1 cellular context compared by ENCODE assay signal in the genomic region with DNA sequence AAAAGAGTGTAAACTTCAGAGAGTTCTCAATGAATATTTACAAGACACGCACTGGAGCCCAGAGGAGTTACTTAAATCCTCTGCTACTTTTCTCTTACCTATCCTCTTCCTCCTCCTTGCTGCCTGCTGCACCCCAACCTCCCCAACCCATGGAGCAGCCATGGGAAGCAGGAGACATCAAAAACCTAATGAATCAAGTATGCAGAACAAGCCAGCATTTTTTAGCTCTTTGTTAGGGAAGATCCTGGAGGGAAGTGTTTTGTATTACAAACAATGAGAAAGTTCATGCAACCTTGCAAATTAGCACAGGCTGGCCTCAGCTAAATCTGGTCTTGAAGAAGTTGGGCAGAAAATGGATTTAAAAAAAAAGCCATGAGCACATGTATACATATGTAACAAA.
TF ChIP-seq lines count a peak whose summit lies in the region.

No MANE protein-coding gene starts in this region.

TF ChIP-seq in WTC11, 78 proteins besides CTCF, POLR2A, EP300 and RAD21 (continued from another document):
- TF ChIP-seq, protein P1, sequence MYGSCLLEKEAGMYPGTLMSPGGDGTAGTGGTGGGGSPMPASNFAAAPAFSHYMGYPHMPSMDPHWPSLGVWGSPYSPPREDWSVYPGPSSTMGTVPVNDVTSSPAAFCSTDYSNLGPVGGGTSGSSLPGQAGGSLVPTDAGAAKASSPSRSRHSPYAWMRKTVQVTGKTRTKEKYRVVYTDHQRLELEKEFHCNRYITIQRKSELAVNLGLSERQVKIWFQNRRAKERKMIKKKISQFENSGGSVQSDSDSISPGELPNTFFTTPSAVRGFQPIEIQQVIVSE (CRISPR knock-in tag; IDR thresholded peaks at IDR 0.05; ENCODE audit: borderline replicate concordance), result no peak
- TF ChIP-seq, protein P2, sequence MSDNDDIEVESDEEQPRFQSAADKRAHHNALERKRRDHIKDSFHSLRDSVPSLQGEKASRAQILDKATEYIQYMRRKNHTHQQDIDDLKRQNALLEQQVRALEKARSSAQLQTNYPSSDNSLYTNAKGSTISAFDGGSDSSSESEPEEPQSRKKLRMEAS (CRISPR knock-in tag; IDR thresholded peaks at IDR 0.05), result no peak
- TF ChIP-seq, protein P3, sequence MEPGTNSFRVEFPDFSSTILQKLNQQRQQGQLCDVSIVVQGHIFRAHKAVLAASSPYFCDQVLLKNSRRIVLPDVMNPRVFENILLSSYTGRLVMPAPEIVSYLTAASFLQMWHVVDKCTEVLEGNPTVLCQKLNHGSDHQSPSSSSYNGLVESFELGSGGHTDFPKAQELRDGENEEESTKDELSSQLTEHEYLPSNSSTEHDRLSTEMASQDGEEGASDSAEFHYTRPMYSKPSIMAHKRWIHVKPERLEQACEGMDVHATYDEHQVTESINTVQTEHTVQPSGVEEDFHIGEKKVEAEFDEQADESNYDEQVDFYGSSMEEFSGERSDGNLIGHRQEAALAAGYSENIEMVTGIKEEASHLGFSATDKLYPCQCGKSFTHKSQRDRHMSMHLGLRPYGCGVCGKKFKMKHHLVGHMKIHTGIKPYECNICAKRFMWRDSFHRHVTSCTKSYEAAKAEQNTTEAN (CRISPR knock-in tag; IDR thresholded peaks at IDR 0.05), result no peak
- TF ChIP-seq, protein P4, sequence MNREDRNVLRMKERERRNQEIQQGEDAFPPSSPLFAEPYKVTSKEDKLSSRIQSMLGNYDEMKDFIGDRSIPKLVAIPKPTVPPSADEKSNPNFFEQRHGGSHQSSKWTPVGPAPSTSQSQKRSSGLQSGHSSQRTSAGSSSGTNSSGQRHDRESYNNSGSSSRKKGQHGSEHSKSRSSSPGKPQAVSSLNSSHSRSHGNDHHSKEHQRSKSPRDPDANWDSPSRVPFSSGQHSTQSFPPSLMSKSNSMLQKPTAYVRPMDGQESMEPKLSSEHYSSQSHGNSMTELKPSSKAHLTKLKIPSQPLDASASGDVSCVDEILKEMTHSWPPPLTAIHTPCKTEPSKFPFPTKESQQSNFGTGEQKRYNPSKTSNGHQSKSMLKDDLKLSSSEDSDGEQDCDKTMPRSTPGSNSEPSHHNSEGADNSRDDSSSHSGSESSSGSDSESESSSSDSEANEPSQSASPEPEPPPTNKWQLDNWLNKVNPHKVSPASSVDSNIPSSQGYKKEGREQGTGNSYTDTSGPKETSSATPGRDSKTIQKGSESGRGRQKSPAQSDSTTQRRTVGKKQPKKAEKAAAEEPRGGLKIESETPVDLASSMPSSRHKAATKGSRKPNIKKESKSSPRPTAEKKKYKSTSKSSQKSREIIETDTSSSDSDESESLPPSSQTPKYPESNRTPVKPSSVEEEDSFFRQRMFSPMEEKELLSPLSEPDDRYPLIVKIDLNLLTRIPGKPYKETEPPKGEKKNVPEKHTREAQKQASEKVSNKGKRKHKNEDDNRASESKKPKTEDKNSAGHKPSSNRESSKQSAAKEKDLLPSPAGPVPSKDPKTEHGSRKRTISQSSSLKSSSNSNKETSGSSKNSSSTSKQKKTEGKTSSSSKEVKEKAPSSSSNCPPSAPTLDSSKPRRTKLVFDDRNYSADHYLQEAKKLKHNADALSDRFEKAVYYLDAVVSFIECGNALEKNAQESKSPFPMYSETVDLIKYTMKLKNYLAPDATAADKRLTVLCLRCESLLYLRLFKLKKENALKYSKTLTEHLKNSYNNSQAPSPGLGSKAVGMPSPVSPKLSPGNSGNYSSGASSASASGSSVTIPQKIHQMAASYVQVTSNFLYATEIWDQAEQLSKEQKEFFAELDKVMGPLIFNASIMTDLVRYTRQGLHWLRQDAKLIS (CRISPR knock-in tag; IDR thresholded peaks at IDR 0.05; ENCODE audit: borderline replicate concordance), result no peak
- TF ChIP-seq IRF2 (CRISPR knock-in tag; IDR thresholded peaks at IDR 0.05; ENCODE audit: borderline replicate concordance, low read depth), result no peak
